25 cellular contexts compared by ENCODE assay signal in genomic region chr5:125823572-125823971, GRCh38.
DNase-seq lines count a peak whose midpoint lies in the region; ATAC-seq and TF ChIP-seq lines count a peak whose summit lies in the region.
"Had no signal": no experiment of that assay in that cellular context is flagged by ENCODE, and none has a peak within 500 bp of the region (broad histone marks: within the 10 kb centered on the region; RNA-seq: fewer than 3 reads in every experiment).

No MANE protein-coding gene starts in this region.

- peaks cover 0 to 10% (median 6%) of the 10 kb centered on the region in 8 donors for H3K9me3 Mint-ChIP-seq in CD4-positive, alpha-beta memory T cell
- H3K9me3 Mint-ChIP-seq: stimulated activated naive B cell treated with anti-CD40 and anti-IgM and Interleukin-4, amounts not matched to agents 10 μg/mL and 1 μg/mL and 100 μg/mL, for 72 hours had no signal

- H3K4me3 ChIP-seq in fibroblast of mammary gland (ENCODE audit: control insufficient read depth, low read depth, low read length): no peak overlapping the region
- no peak overlapping the region for H3K4me3 ChIP-seq in CD4-positive, alpha-beta memory T cell (ENCODE audit: low read length in 2 of 2)
- H3K4me3 ChIP-seq: colonic mucosa, hepatocyte, SK-N-MC, skin epidermis had no signal

- no peaks in the 10 kb centered on the region for H3K36me3 Mint-ChIP-seq in CD4-positive, alpha-beta memory T cell
- H3K36me3 Mint-ChIP-seq: activated naive CD8-positive, alpha-beta T cell; brain; CD8-positive, alpha-beta memory T cell; stimulated activated naive B cell treated with anti-CD40 and anti-IgM and Interleukin-4, amounts not matched to agents 10 μg/mL and 1 μg/mL and 100 μg/mL, for 72 hours had no signal

- no peaks in the 10 kb centered on the region for H3K9me3 ChIP-seq in CD4-positive, alpha-beta memory T cell (ENCODE audit: control insufficient read depth in 1 of 2, low read length in 2 of 2)
- H3K9me3 ChIP-seq: colonic mucosa had no signal

- TF ChIP-seq CTCF in fibroblast of mammary gland (conservative IDR thresholded peaks at IDR 0.05; ENCODE audit: control insufficient read depth, insufficient read depth, low read depth, low read length): no peak

- ATAC-seq in HG03280 (IDR thresholded peaks at IDR 0.05; ENCODE audit: unreplicated experiment): no peak
- ATAC-seq: stimulated activated naive B cell treated with anti-CD40 and anti-IgM and Interleukin-4, amounts not matched to agents 10 μg/mL and 1 μg/mL and 100 μg/mL, for 72 hours had no signal

- no peaks in the 10 kb centered on the region for H3K27me3 Mint-ChIP-seq in CD4-positive, alpha-beta memory T cell
- H3K27me3 Mint-ChIP-seq: activated CD4-positive, alpha-beta T cell treated with anti-CD3 and anti-CD28 coated beads, Interleukin-2, amount 10 ng/mL, durations not matched to agents 24 days and 14 days; activated naive CD8-positive, alpha-beta T cell; brain; CD8-positive, alpha-beta memory T cell had no signal

- H3K4me1 ChIP-seq in CD4-positive, alpha-beta memory T cell (ENCODE audit: insufficient read depth, low read length): no peaks in the 10 kb centered on the region
- H3K4me1 ChIP-seq: colonic mucosa had no signal

- CTCF ChIA-PET in CD4-positive, alpha-beta memory T cell (lab: Charles Lee; ENCODE audit: partially characterized antibody): no interaction called here

- no peak overlapping the region for H3K27ac ChIP-seq in CD4-positive, alpha-beta memory T cell (ENCODE audit: low read depth, low read length)
- H3K27ac ChIP-seq: colonic mucosa, hepatocyte, SK-N-MC, skin epidermis, VCaP had no signal

- no peak overlapping the region for H3K4me3 Mint-ChIP-seq in CD4-positive, alpha-beta memory T cell
- H3K4me3 Mint-ChIP-seq: activated CD4-positive, alpha-beta T cell treated with anti-CD3 and anti-CD28 coated beads, Interleukin-2, amount 10 ng/mL, durations not matched to agents 24 days and 14 days; activated naive CD8-positive, alpha-beta T cell; brain; CD8-positive, alpha-beta memory T cell; neural crest cell; stimulated activated naive B cell treated with anti-CD40 and anti-IgM and Interleukin-4, amounts not matched to agents 10 μg/mL and 1 μg/mL and 100 μg/mL, for 72 hours had no signal

- H3K4me1 Mint-ChIP-seq in CD4-positive, alpha-beta memory T cell: no peaks in the 10 kb centered on the region
- H3K4me1 Mint-ChIP-seq: activated CD4-positive, alpha-beta T cell treated with anti-CD3 and anti-CD28 coated beads, Interleukin-2, amount 10 ng/mL, durations not matched to agents 24 days and 14 days; brain; CD8-positive, alpha-beta memory T cell; stimulated activated naive B cell treated with anti-CD40 and anti-IgM and Interleukin-4, amounts not matched to agents 10 μg/mL and 1 μg/mL and 100 μg/mL, for 72 hours had no signal

- no peaks in the 10 kb centered on the region for H3K27me3 ChIP-seq in CD4-positive, alpha-beta memory T cell (ENCODE audit: insufficient read depth, low read length)
- H3K27me3 ChIP-seq: colonic mucosa, hepatocyte had no signal

- no peak overlapping the region for H3K27ac Mint-ChIP-seq in CD4-positive, alpha-beta memory T cell
- H3K27ac Mint-ChIP-seq: activated CD4-positive, alpha-beta T cell treated with anti-CD3 and anti-CD28 coated beads, Interleukin-2, amount 10 ng/mL, durations not matched to agents 24 days and 14 days; activated naive CD8-positive, alpha-beta T cell; activated T-helper 2 cell treated with anti-CD3 and anti-CD28 coated beads, Interferon-gamma antibody, Interleukin-2, Interleukin-4, amounts not matched to agents 10 μg/mL and 5 μg/mL and 100 μg/mL, durations not matched to agents 14 hours and 24 hours and 36 hours; CD8-positive, alpha-beta memory T cell; stimulated activated naive B cell treated with anti-CD40 and anti-IgM and Interleukin-4, amounts not matched to agents 10 μg/mL and 1 μg/mL and 100 μg/mL, for 72 hours had no signal

- POLR2A ChIA-PET in CD4-positive, alpha-beta memory T cell (lab: Charles Lee; ENCODE audit: partially characterized antibody): no interaction called here

- no peaks in the 10 kb centered on the region for H3K36me3 ChIP-seq in CD4-positive, alpha-beta memory T cell (ENCODE audit: insufficient read depth, low read length)
- H3K36me3 ChIP-seq: colonic mucosa had no signal

- intact Hi-C loops in CD4-positive, alpha-beta memory T cell (cut with micrococcal nuclease): no loop called here

- DNase-seq in HCEC 1CT: peak; percentile 40
- DNase-seq in RPMI7951 (ENCODE audit: low read depth): peak; percentile 73
- DNase-seq in fibroblast of mammary gland (ENCODE audit: low read depth): peak; percentile 88
- peak; percentile 6 for DNase-seq in smooth muscle cell of the brain vasculature (ENCODE audit: low read depth, low spot score)
- DNase-seq in activated CD8-positive, alpha-beta memory T cell treated with anti-CD3 and anti-CD28 coated beads for 24 hours: no peak
- DNase-seq in CD4-positive, alpha-beta memory T cell: no peak
- DNase-seq: activated CD4-positive, alpha-beta T cell treated with anti-CD3 and anti-CD28 coated beads, Interleukin-2, amount 10 ng/mL, durations not matched to agents 24 days and 14 days; CD8-positive, alpha-beta memory T cell; colonic mucosa; DMS153; GF-D8; Kasumi-1; NCI-H1417; NCI-H510A treated with DMSO at 0.1 percent for 48 hours; stimulated activated CD4-positive, alpha-beta T cell treated with anti-CD3 and anti-CD28 coated beads, Interleukin-2, amount 100 ng/mL, for 48 hours; stimulated activated naive B cell treated with anti-CD40 and anti-IgM and Interleukin-4, amounts not matched to agents 10 μg/mL and 1 μg/mL and 100 μg/mL, for 72 hours had no signal

Comparison
In these comparisons a context has a peak if more than half of its experiments do, and no peak if none do; other contexts are left out.
1. DNase-seq: peak in HCEC 1CT (single experiment), RPMI7951 (single experiment), fibroblast of mammary gland (single experiment) and smooth muscle cell of the brain vasculature (single experiment); none in activated CD8-positive, alpha-beta memory T cell treated with anti-CD3 and anti-CD28 coated beads for 24 hours (single experiment) and CD4-positive, alpha-beta memory T cell (0 of 5).